25 cellular contexts compared by ENCODE assay signal in the genomic region with DNA sequence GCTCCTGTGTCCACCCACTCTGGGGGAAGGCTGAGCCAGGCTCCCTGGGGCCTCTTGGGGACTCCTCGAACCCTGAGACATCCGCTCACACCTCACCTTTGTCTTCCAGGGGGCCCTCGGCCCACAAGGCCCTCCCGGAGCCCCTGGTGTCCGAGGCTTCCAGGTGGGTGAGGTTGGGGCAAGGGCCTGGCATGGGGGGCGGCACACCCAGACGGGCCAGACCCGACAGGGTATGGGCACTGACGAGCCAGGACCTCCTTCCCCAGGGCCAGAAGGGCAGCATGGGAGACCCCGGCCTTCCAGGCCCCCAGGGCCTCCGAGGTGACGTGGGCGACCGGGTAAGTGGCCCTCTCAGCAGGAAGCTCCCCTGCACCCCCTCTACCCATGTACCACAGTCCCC. TPM values are rescaled to one million over a fixed set of nuclear protein-coding genes. Genes with fewer than 3 reads are reported as not detected.
"Had no signal": no experiment of that assay in that cellular context is flagged by ENCODE, and none has a peak within 500 bp of the region (broad histone marks: within the 10 kb centered on the region; RNA-seq: fewer than 3 reads in every experiment).

No MANE protein-coding gene starts in this region.

- DNase-seq: activated CD4-positive, alpha-beta T cell treated with anti-CD3 and anti-CD28 coated beads, Interleukin-2, amount 10 ng/mL, durations not matched to agents 24 days and 14 days; activated CD4-positive, alpha-beta T cell treated with anti-CD3 and anti-CD28 coated beads, Interleukin-2, amount 50 U/mL, for 4 hours; activated CD8-positive, alpha-beta T cell treated with anti-CD3 and anti-CD28 coated beads for 36 hours; activated effector memory CD4-positive, alpha-beta T cell treated with anti-CD3 and anti-CD28 coated beads, Interleukin-2, amount 50 U/mL, for 16 hours; activated naive CD4-positive, alpha-beta T cell; activated naive CD4-positive, alpha-beta T cell treated with anti-CD3 and anti-CD28 coated beads, Interleukin-2, amount 50 U/mL, for 16 hours; activated naive CD8-positive, alpha-beta T cell treated with anti-CD3 and anti-CD28 coated beads for 36 hours; activated T-cell treated with anti-CD3 and anti-CD28 coated beads, Interleukin-2, amount 50 U/mL, for 1 hour; activated T-cell treated with anti-CD3 and anti-CD28 coated beads, Interleukin-2, amount 50 U/mL, for 72 hours; amniotic stem cell; brain microvascular endothelial cell; NCI-H1048; NCI-H1105 treated with DMSO at 0.1 percent for 48 hours; NCI-H1436; NCI-H1694; NCI-H1930; NCI-H2171 treated with DMSO at 0.1 percent for 48 hours; NCI-H2227 treated with DMSO at 0.1 percent for 48 hours; NCI-H446; NCI-H524 had no signal

- H3K27ac ChIP-seq: brain microvascular endothelial cell had no signal

- H3K27me3 ChIP-seq: brain microvascular endothelial cell had no signal

- H3K4me3 ChIP-seq: K562 had no signal

- ATAC-seq: activated CD8-positive, alpha-beta T cell treated with anti-CD3 and anti-CD28 coated beads for 36 hours; activated T-cell treated with anti-CD3 and anti-CD28 coated beads, Interleukin-2, amount 50 U/mL, for 72 hours; activated T-helper 17 cell treated with anti-CD3 and anti-CD28 coated beads, Interleukin-2, amount 50 U/mL, for 72 hours; Panc1 had no signal

- H3K36me3 ChIP-seq: brain microvascular endothelial cell had no signal

RNA-seq across cellular contexts. Expression of gene COL9A3, which starts 13.4 kb away (rescaled TPM):
- total RNA-seq: activated CD4-positive, alpha-beta T cell treated with anti-CD3 and anti-CD28 coated beads, Interleukin-2, amount 10 ng/mL, durations not matched to agents 24 days and 14 days; activated CD8-positive, alpha-beta memory T cell treated with anti-CD3 and anti-CD28 coated beads for 36 hours; activated CD8-positive, alpha-beta T cell treated with anti-CD3 and anti-CD28 coated beads for 36 hours; activated T-helper 17 cell treated with anti-CD3 and anti-CD28 coated beads, Interleukin-2, amount 50 U/mL, for 72 hours; MCF 10A had no signal
